7 cellular contexts compared by ENCODE assay signal in the genomic region with DNA sequence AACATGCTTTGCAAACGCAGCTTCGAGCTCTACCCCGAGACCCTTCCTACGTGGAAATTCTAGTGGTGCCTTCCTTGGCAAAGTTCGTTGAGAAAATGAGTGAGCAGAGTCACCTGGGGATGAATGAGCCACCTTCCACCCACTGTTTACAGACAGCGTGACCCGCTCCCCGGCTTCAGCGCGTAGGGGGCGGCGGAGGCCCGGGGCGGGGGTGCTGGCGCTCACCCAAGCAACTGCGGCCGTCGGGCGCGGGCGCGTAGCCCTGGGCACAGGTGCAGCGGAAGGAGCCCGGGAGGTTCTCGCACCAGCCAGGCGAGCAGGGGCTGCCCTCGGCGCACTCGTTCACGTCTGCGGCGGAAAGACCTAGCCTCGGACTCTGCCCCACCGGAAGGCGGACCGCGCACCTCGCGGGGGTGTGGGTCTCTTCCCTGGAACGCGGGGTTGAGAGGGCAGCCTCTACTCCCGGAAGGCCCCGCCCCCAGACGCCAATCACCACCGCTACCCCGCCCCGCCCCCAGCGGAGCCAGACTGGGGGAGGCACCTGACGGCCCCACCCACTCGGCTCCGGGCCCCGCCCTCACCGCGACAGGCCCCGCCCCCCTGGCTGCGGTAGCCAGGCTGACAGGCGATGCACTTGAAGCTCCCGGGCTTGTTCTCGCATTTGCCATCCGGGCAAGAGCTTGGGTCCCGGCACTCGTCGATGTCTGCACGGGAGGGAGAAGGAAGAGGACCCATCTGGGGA. TPM values are rescaled to one million over a fixed set of nuclear protein-coding genes. Genes with fewer than 3 reads are reported as not detected.
DNase-seq lines count a peak whose midpoint lies in the region; ATAC-seq and TF ChIP-seq lines count a peak whose summit lies in the region.

No MANE protein-coding gene starts in this region.

- H3K27ac ChIP-seq in endodermal cell (ENCODE audit: low read depth, low read length): no peak overlapping the region
- no peak overlapping the region for H3K27ac ChIP-seq in neural cell (ENCODE audit: low read length)
- no peak overlapping the region for H3K27ac ChIP-seq in testis

- DNase-seq in NCI-H510A (lab: John Stamatoyannopoulos, UW): peak; percentile 91
- DNase-seq in activated CD4-positive, alpha-beta memory T cell treated with anti-CD3 and anti-CD28 coated beads, Interleukin-2, amount 10 ng/mL, durations not matched to agents 7 days and 5 days: peak; percentile 98
- peak; percentile 99 for DNase-seq in endodermal cell
- DNase-seq in testis: peak; percentile 89

- POLR2A ChIA-PET in activated CD4-positive, alpha-beta memory T cell treated with anti-CD3 and anti-CD28 coated beads, Interleukin-2, amount 10 ng/mL, durations not matched to agents 7 days and 5 days (lab: Charles Lee): interaction anchor here (0.7 to 3.4 kb wide), 17 partner anchors 9 to 123 kb away, joined by 3 to 21 read pairs (median 5); a partner anchor contains a TSS

- 6 to 12% methylated on average over 22 to 63 of the region's 64 CpGs for WGBS in endodermal cell (ENCODE audit: insufficient coverage in 1 of 2, insufficient read length in 1 of 2), 2 experiments
- WGBS in testis, 2 donors: 46 to 53% methylated on average over 15 to 63 of the region's 64 CpGs

- H3K36me3 Mint-ChIP-seq in activated CD4-positive, alpha-beta memory T cell treated with anti-CD3 and anti-CD28 coated beads, Interleukin-2, amount 10 ng/mL, durations not matched to agents 7 days and 5 days (ENCODE audit: low read depth): peaks cover 30% of the 10 kb centered on the region
- no peaks in the 10 kb centered on the region for H3K36me3 Mint-ChIP-seq in endodermal cell (ENCODE audit: low read depth)

- no peaks in the 10 kb centered on the region for H4K20me1 ChIP-seq in neural cell (ENCODE audit: insufficient read depth)

- H3K27me3 ChIP-seq in endodermal cell (ENCODE audit: control insufficient read depth, insufficient read depth, low read length, poor library complexity, severe bottlenecking) (peaks cover 62% of the 10 kb centered on the region), neural cell (ENCODE audit: insufficient read depth, low read depth, low read length) (peaks cover 29% of the 10 kb centered on the region), testis (no peaks in the 10 kb centered on the region)

- H3K79me2 ChIP-seq in neural cell (replicated peaks; ENCODE audit: insufficient read depth, low read length): no peaks in the 10 kb centered on the region

- TF ChIP-seq CTCF in endodermal cell (conservative IDR thresholded peaks at IDR 0.05) (no peak), neural cell (IDR thresholded peaks at IDR 0.05; ENCODE audit: poor library complexity, severe bottlenecking) (no peak), testis (IDR thresholded peaks at IDR 0.05) (no peak)

- peak overlapping the region; percentile 82 for H3K27ac Mint-ChIP-seq in activated CD4-positive, alpha-beta memory T cell treated with anti-CD3 and anti-CD28 coated beads, Interleukin-2, amount 10 ng/mL, durations not matched to agents 7 days and 5 days
- no peak overlapping the region for H3K27ac Mint-ChIP-seq in endodermal cell

- TF ChIP-seq POLR2A in testis (IDR thresholded peaks at IDR 0.05): no peak

- H2AFZ ChIP-seq in neural cell (ENCODE audit: low read depth, low read length): no peak overlapping the region

- CTCF ChIA-PET in activated CD4-positive, alpha-beta memory T cell treated with anti-CD3 and anti-CD28 coated beads, Interleukin-2, amount 10 ng/mL, durations not matched to agents 7 days and 5 days (lab: Charles Lee): interaction anchor here (0.6 to 1.7 kb wide), 11 partner anchors 16 to 1215 kb away, joined by 3 to 12 read pairs (median 3); a partner anchor contains a TSS

- no peaks in the 10 kb centered on the region for H3K9me2 ChIP-seq in neural cell (ENCODE audit: insufficient read depth, low read length)

- H3F3A ChIP-seq in neural cell (ENCODE audit: insufficient read depth, low read length, poor library complexity, severe bottlenecking): no peaks in the 10 kb centered on the region

- H3K36me3 ChIP-seq in endodermal cell (ENCODE audit: control insufficient read depth, insufficient read depth, low read length) (no peaks in the 10 kb centered on the region), neural cell (ENCODE audit: insufficient read depth, low read length) (no peaks in the 10 kb centered on the region), testis (ENCODE audit: low read depth, missing control alignments) (no peaks in the 10 kb centered on the region)

- no peaks in the 10 kb centered on the region for H3K27me3 Mint-ChIP-seq in activated CD4-positive, alpha-beta memory T cell treated with anti-CD3 and anti-CD28 coated beads, Interleukin-2, amount 10 ng/mL, durations not matched to agents 7 days and 5 days
- peaks cover 89% of the 10 kb centered on the region for H3K27me3 Mint-ChIP-seq in endodermal cell (ENCODE audit: insufficient read depth)

- H3K9me3 ChIP-seq in endodermal cell (ENCODE audit: control insufficient read depth, low read length): no peaks in the 10 kb centered on the region
- H3K9me3 ChIP-seq in neural cell (ENCODE audit: low read length): no peaks in the 10 kb centered on the region
- no peaks in the 10 kb centered on the region for H3K9me3 ChIP-seq in testis

- H3K9me3 Mint-ChIP-seq in activated CD4-positive, alpha-beta memory T cell treated with anti-CD3 and anti-CD28 coated beads, Interleukin-2, amount 10 ng/mL, durations not matched to agents 7 days and 5 days: no peaks in the 10 kb centered on the region
- no peaks in the 10 kb centered on the region for H3K9me3 Mint-ChIP-seq in endodermal cell

- H3K4me3 ChIP-seq in endodermal cell (ENCODE audit: low read length) (peak overlapping the region; percentile 67), neural cell (ENCODE audit: low read length) (peak overlapping the region; percentile 59), testis (peak overlapping the region; percentile 13 to 48)

- H3K9ac ChIP-seq in endodermal cell (ENCODE audit: extremely low read depth, low read length, poor library complexity, severe bottlenecking) (no peak overlapping the region), neural cell (ENCODE audit: low read length) (no peak overlapping the region)

- peak overlapping the region; percentile 73 for H3K4me3 Mint-ChIP-seq in activated CD4-positive, alpha-beta memory T cell treated with anti-CD3 and anti-CD28 coated beads, Interleukin-2, amount 10 ng/mL, durations not matched to agents 7 days and 5 days
- peak overlapping the region; percentile 37 for H3K4me3 Mint-ChIP-seq in endodermal cell

- H3K4me2 ChIP-seq in neural cell (ENCODE audit: low read length): no peak overlapping the region

- TF ChIP-seq RAD21 in neural cell (conservative IDR thresholded peaks at IDR 0.05): no peak

- ATAC-seq in GM19023 (IDR thresholded peaks at IDR 0.05; ENCODE audit: unreplicated experiment): peak; percentile 77
- peak; percentile 53 for ATAC-seq in HG03103 (IDR thresholded peaks at IDR 0.05; ENCODE audit: low read depth, unreplicated experiment)

- H3K4me1 ChIP-seq in endodermal cell (ENCODE audit: control insufficient read depth, insufficient read depth, low read length) (no peaks in the 10 kb centered on the region), testis (peaks cover 2% of the 10 kb centered on the region)

- intact Hi-C loops in testis (cut with DNase I; ENCODE audit: low total_unique reads): no loop called here

- peaks cover 51% of the 10 kb centered on the region for H3K4me1 Mint-ChIP-seq in activated CD4-positive, alpha-beta memory T cell treated with anti-CD3 and anti-CD28 coated beads, Interleukin-2, amount 10 ng/mL, durations not matched to agents 7 days and 5 days
- H3K4me1 Mint-ChIP-seq in endodermal cell: peaks cover 11% of the 10 kb centered on the region

- no peak for TF ChIP-seq EP300 in neural cell (conservative IDR thresholded peaks at IDR 0.05; ENCODE audit: poor library complexity, severe bottlenecking)

RNA-seq across cellular contexts. Expression of a gene that starts 11.8 kb away (rescaled TPM):
- total RNA-seq in activated CD4-positive, alpha-beta memory T cell treated with anti-CD3 and anti-CD28 coated beads, Interleukin-2, amount 10 ng/mL, durations not matched to agents 7 days and 5 days: 10 to 100 TPM; 55.4 to 60.0 TPM
- total RNA-seq in endodermal cell: 10 to 100 TPM; 19.7 to 24.2 TPM
- polyA plus RNA-seq in endodermal cell (2013, experiment 1 of 2): 23.3 TPM
- 23.8 TPM for polyA plus RNA-seq in endodermal cell (2013, experiment 2 of 2)
- 3.5 and 4.6 TPM in 2 replicates for polyA plus RNA-seq in neural cell
- 0.97 and 2.3 TPM in 2 replicates for polyA minus RNA-seq in neural cell
- 100 to 1,000 TPM; 112 to 126 TPM for total RNA-seq in testis
- polyA plus RNA-seq in testis (ENCODE audit: insufficient read depth, low read depth, low replicate concordance): 58.1 TPM

RNA-seq across cellular contexts. Expression of a gene that starts 21.5 kb away (rescaled TPM):
- total RNA-seq in activated CD4-positive, alpha-beta memory T cell treated with anti-CD3 and anti-CD28 coated beads, Interleukin-2, amount 10 ng/mL, durations not matched to agents 7 days and 5 days: 10 to 100 TPM; 56.9 to 58.5 TPM
- total RNA-seq in endodermal cell (10 to 100 TPM; 62.9 to 67.4 TPM), testis (100 to 1,000 TPM; 131 to 160 TPM)
- polyA plus RNA-seq in endodermal cell (2013, experiment 1 of 2): 54.0 TPM
- 51.0 TPM for polyA plus RNA-seq in endodermal cell (2013, experiment 2 of 2)
- polyA plus RNA-seq in neural cell (48.3 and 56.2 TPM in 2 replicates), testis (ENCODE audit: insufficient read depth, low read depth, low replicate concordance) (127 TPM)
- polyA minus RNA-seq in neural cell: 35.3 and 55.3 TPM in 2 replicates

RNA-seq across cellular contexts. Expression of a gene that starts 23.9 kb away (rescaled TPM):
- total RNA-seq in activated CD4-positive, alpha-beta memory T cell treated with anti-CD3 and anti-CD28 coated beads, Interleukin-2, amount 10 ng/mL, durations not matched to agents 7 days and 5 days: 10 to 100 TPM; 25.3 to 27.8 TPM
- total RNA-seq in endodermal cell (10 to 100 TPM; 32.8 to 36.5 TPM), testis (10 to 100 TPM; 67.7 to 79.6 TPM)
- 44.3 TPM for polyA plus RNA-seq in endodermal cell (2013, experiment 1 of 2)
- polyA plus RNA-seq in endodermal cell (2013, experiment 2 of 2): 45.3 TPM
- polyA plus RNA-seq in neural cell (35.4 and 36.2 TPM in 2 replicates), testis (ENCODE audit: insufficient read depth, low read depth, low replicate concordance) (77.6 TPM)
- polyA minus RNA-seq in neural cell: 16.4 and 24.8 TPM in 2 replicates

RNA-seq across cellular contexts. Expression of a gene that starts 25.9 kb away (rescaled TPM):
- 10 to 100 TPM; 45.6 to 48.0 TPM for total RNA-seq in activated CD4-positive, alpha-beta memory T cell treated with anti-CD3 and anti-CD28 coated beads, Interleukin-2, amount 10 ng/mL, durations not matched to agents 7 days and 5 days
- total RNA-seq in endodermal cell: 10 to 100 TPM; 23.3 to 24.9 TPM
- 52.4 TPM for polyA plus RNA-seq in endodermal cell (2013, experiment 1 of 2)
- polyA plus RNA-seq in endodermal cell (2013, experiment 2 of 2): 52.7 TPM
- polyA plus RNA-seq in neural cell: 75.1 and 86.1 TPM in 2 replicates
- 52.6 and 57.5 TPM in 2 replicates for polyA minus RNA-seq in neural cell
- 10 to 100 TPM; 59.9 to 63.2 TPM for total RNA-seq in testis
- polyA plus RNA-seq in testis (ENCODE audit: insufficient read depth, low read depth, low replicate concordance): 25.8 TPM

RNA-seq across cellular contexts. Expression of a gene that starts 29.5 kb away (rescaled TPM):
- total RNA-seq in activated CD4-positive, alpha-beta memory T cell treated with anti-CD3 and anti-CD28 coated beads, Interleukin-2, amount 10 ng/mL, durations not matched to agents 7 days and 5 days: 100 to 1,000 TPM; 118 to 119 TPM
- total RNA-seq in endodermal cell (1 to 10 TPM; 6.2 to 9.8 TPM), testis (10 to 100 TPM; 51.0 to 66.8 TPM)
- polyA plus RNA-seq in endodermal cell (2013, experiment 1 of 2): 7.1 TPM
- 5.5 TPM for polyA plus RNA-seq in endodermal cell (2013, experiment 2 of 2)
- polyA plus RNA-seq in neural cell (18.3 and 19.8 TPM in 2 replicates), testis (ENCODE audit: insufficient read depth, low read depth, low replicate concordance) (20.5 TPM)
- 5.4 and 8.6 TPM in 2 replicates for polyA minus RNA-seq in neural cell
